Comparison of ENCODE assay signal across 18 cellular contexts in genomic region chr1:155947292-155947691, GRCh38. TPM values are rescaled to one million over a fixed set of nuclear protein-coding genes. Genes with fewer than 3 reads are reported as not detected.
DNase-seq lines count a peak whose midpoint lies in the region; ATAC-seq, FAIRE-seq and TF ChIP-seq lines count a peak whose summit lies in the region.
"Had no signal": no experiment of that assay in that cellular context is flagged by ENCODE, and none has a peak within 500 bp of the region (broad histone marks: within the 10 kb centered on the region; RNA-seq: fewer than 3 reads in every experiment).

No MANE protein-coding gene starts in this region.

- DNase-seq in CD14-positive monocyte (ENCODE audit: low spot score): no peak
- DNase-seq in GM12892 (ENCODE audit: insufficient read length): peak; percentile 2
- no peak for DNase-seq in activated T-helper 1 cell treated with anti-CD3 and anti-CD28 coated beads, Interleukin-12 subunit alpha, Interleukin-12 subunit beta, Interleukin-2, Interleukin-4 antibody, amounts not matched to agents 30 ng/mL and 10 ng/mL and 1 ng/mL, durations not matched to agents 14 hours and 24 hours and 36 hours (ENCODE audit: low spot score)
- DNase-seq in natural killer cell: no peak
- DNase-seq in NOMO-1 treated with DMSO at 0.1 percent for 48 hours (lab: John Stamatoyannopoulos, UW; ENCODE audit: unreplicated experiment): no peak
- DNase-seq in NCI-H2171 (lab: John Stamatoyannopoulos, UW): no peak
- no peak for DNase-seq in DMS 273 (lab: John Stamatoyannopoulos, UW; ENCODE audit: unreplicated experiment)
- DNase-seq: amygdala, colonic mucosa, heart left ventricle, NCI-H510A had no signal

- no peak overlapping the region for H3K4me3 Mint-ChIP-seq in CD14-positive monocyte
- H3K4me3 Mint-ChIP-seq in activated T-helper 1 cell treated with anti-CD3 and anti-CD28 coated beads, Interleukin-12 subunit alpha, Interleukin-12 subunit beta, Interleukin-2, Interleukin-4 antibody, amounts not matched to agents 30 ng/mL and 10 ng/mL and 1 ng/mL, durations not matched to agents 14 hours and 24 hours and 36 hours: peak overlapping the region; percentile 59
- H3K4me3 Mint-ChIP-seq in natural killer cell: no peak overlapping the region

- H3K9me3 Mint-ChIP-seq in CD14-positive monocyte (peaks cover 0 to 3% (median 0%) of the 10 kb centered on the region in 7 donors), natural killer cell (no peaks in the 10 kb centered on the region)
- H3K9me3 Mint-ChIP-seq in activated T-helper 1 cell treated with anti-CD3 and anti-CD28 coated beads, Interleukin-12 subunit alpha, Interleukin-12 subunit beta, Interleukin-2, Interleukin-4 antibody, amounts not matched to agents 30 ng/mL and 10 ng/mL and 1 ng/mL, durations not matched to agents 14 hours and 24 hours and 36 hours: no peaks in the 10 kb centered on the region
- H3K9me3 Mint-ChIP-seq: GM23338 had no signal

- FAIRE-seq in GM12892 (lab: Jason Lieb, UNC): no peak
- FAIRE-seq: G401.6, K562, urothelium cell line had no signal

- intact Hi-C loops in CD14-positive monocyte (cut with micrococcal nuclease) (loop anchor here in 1 of 2 donors (2.0 kb wide), 1 partner anchor 14 kb away; no protein-coding TSS in a partner anchor), natural killer cell (cut with micrococcal nuclease) (no loop called here)
- intact Hi-C loops in activated T-helper 1 cell treated with anti-CD3 and anti-CD28 coated beads, Interleukin-12 subunit alpha, Interleukin-12 subunit beta, Interleukin-2, Interleukin-4 antibody, amounts not matched to agents 30 ng/mL and 10 ng/mL and 1 ng/mL, durations not matched to agents 14 hours and 24 hours and 36 hours (cut with micrococcal nuclease): no loop called here

- peaks cover 0 to 2% (median 0%) of the 10 kb centered on the region in 3 donors for H3K27me3 Mint-ChIP-seq in CD14-positive monocyte (ENCODE audit: low read depth in 3 of 3)
- H3K27me3 Mint-ChIP-seq in activated T-helper 1 cell treated with anti-CD3 and anti-CD28 coated beads, Interleukin-12 subunit alpha, Interleukin-12 subunit beta, Interleukin-2, Interleukin-4 antibody, amounts not matched to agents 30 ng/mL and 10 ng/mL and 1 ng/mL, durations not matched to agents 14 hours and 24 hours and 36 hours (ENCODE audit: insufficient read depth): no peaks in the 10 kb centered on the region
- no peaks in the 10 kb centered on the region for H3K27me3 Mint-ChIP-seq in natural killer cell (ENCODE audit: low read depth in 2 of 2)

- no peak for TF ChIP-seq CTCF in CD14-positive monocyte (IDR thresholded peaks at IDR 0.05)
- no peak for TF ChIP-seq CTCF in natural killer cell (IDR thresholded peaks at IDR 0.05)

- H3K36me3 Mint-ChIP-seq in CD14-positive monocyte: peaks cover 66 to 85% of the 10 kb centered on the region in 2 donors
- H3K36me3 Mint-ChIP-seq in activated T-helper 1 cell treated with anti-CD3 and anti-CD28 coated beads, Interleukin-12 subunit alpha, Interleukin-12 subunit beta, Interleukin-2, Interleukin-4 antibody, amounts not matched to agents 30 ng/mL and 10 ng/mL and 1 ng/mL, durations not matched to agents 14 hours and 24 hours and 36 hours (ENCODE audit: low read depth): peaks cover 49% of the 10 kb centered on the region
- peaks cover 8% of the 10 kb centered on the region for H3K36me3 Mint-ChIP-seq in natural killer cell

- H3K4me1 Mint-ChIP-seq in CD14-positive monocyte: peaks cover 66% of the 10 kb centered on the region
- H3K4me1 Mint-ChIP-seq in activated T-helper 1 cell treated with anti-CD3 and anti-CD28 coated beads, Interleukin-12 subunit alpha, Interleukin-12 subunit beta, Interleukin-2, Interleukin-4 antibody, amounts not matched to agents 30 ng/mL and 10 ng/mL and 1 ng/mL, durations not matched to agents 14 hours and 24 hours and 36 hours (ENCODE audit: low read depth): peaks cover 34% of the 10 kb centered on the region
- H3K4me1 Mint-ChIP-seq in natural killer cell: peaks cover 15 to 27% of the 10 kb centered on the region in 2 donors

- peak overlapping the region; percentile 85 to 97 (median 94) for H3K27ac Mint-ChIP-seq in CD14-positive monocyte
- peak overlapping the region; percentile 86 for H3K27ac Mint-ChIP-seq in activated T-helper 1 cell treated with anti-CD3 and anti-CD28 coated beads, Interleukin-12 subunit alpha, Interleukin-12 subunit beta, Interleukin-2, Interleukin-4 antibody, amounts not matched to agents 30 ng/mL and 10 ng/mL and 1 ng/mL, durations not matched to agents 14 hours and 24 hours and 36 hours
- H3K27ac Mint-ChIP-seq in natural killer cell: peak overlapping the region; percentile 91 to 98

- ATAC-seq in natural killer cell: no peak
- ATAC-seq: GM23338, heart left ventricle, K562 had no signal

- no peak for TF ChIP-seq POLR2A in GM12892 (IDR thresholded peaks at IDR 0.05; ENCODE audit: low read depth, low read length)

RNA-seq across cellular contexts. Expression of gene RXFP4, which starts 5.9 kb away (rescaled TPM):
- polyA plus RNA-seq in CD14-positive monocyte: not detected
- 0.36 TPM for polyA plus RNA-seq in GM12892 (2012; ENCODE audit: missing spikeins)
- 0.16 TPM in 1 of 2 replicates, not detected in the other for total RNA-seq in activated T-helper 1 cell treated with anti-CD3 and anti-CD28 coated beads, Interleukin-12 subunit alpha, Interleukin-12 subunit beta, Interleukin-2, Interleukin-4 antibody, amounts not matched to agents 30 ng/mL and 10 ng/mL and 1 ng/mL, durations not matched to agents 14 hours and 24 hours and 36 hours
- not detected for total RNA-seq in natural killer cell
- total RNA-seq: esophagus muscularis mucosa, GM23338, heart left ventricle, myocyte, RPMI7951 had no signal
- polyA plus RNA-seq: GM23338, K562 had no signal

RNA-seq across cellular contexts. Expression of gene KHDC4, which starts 13.1 kb away (rescaled TPM):
- polyA plus RNA-seq in CD14-positive monocyte: 1 to 10 TPM; 3.4 to 3.5 TPM
- polyA plus RNA-seq in GM12892 (2012; ENCODE audit: missing spikeins): 46.2 TPM
- total RNA-seq in activated T-helper 1 cell treated with anti-CD3 and anti-CD28 coated beads, Interleukin-12 subunit alpha, Interleukin-12 subunit beta, Interleukin-2, Interleukin-4 antibody, amounts not matched to agents 30 ng/mL and 10 ng/mL and 1 ng/mL, durations not matched to agents 14 hours and 24 hours and 36 hours: 80.1 and 81.8 TPM in 2 replicates
- 100 to 1,000 TPM in 1 of 3 donors, 10 to 100 TPM in 2; 61.9 to 101 (median 85.9) TPM for total RNA-seq in natural killer cell

RNA-seq across cellular contexts. Expression of gene ARHGEF2, which starts 31.1 kb away (rescaled TPM):
- polyA plus RNA-seq in CD14-positive monocyte: 10 to 100 TPM; 15.4 to 18.6 TPM
- polyA plus RNA-seq in GM12892 (2012; ENCODE audit: missing spikeins): 57.6 TPM
- 221 and 222 TPM in 2 replicates for total RNA-seq in activated T-helper 1 cell treated with anti-CD3 and anti-CD28 coated beads, Interleukin-12 subunit alpha, Interleukin-12 subunit beta, Interleukin-2, Interleukin-4 antibody, amounts not matched to agents 30 ng/mL and 10 ng/mL and 1 ng/mL, durations not matched to agents 14 hours and 24 hours and 36 hours
- total RNA-seq in natural killer cell: 100 to 1,000 TPM; 143 to 200 (median 147) TPM

RNA-seq across cellular contexts. Expression of gene RIT1, which starts 36.1 kb away (rescaled TPM):
- 10 to 100 TPM; 57.2 to 69.6 TPM for polyA plus RNA-seq in CD14-positive monocyte
- polyA plus RNA-seq in GM12892 (2012; ENCODE audit: missing spikeins): 19.8 TPM
- total RNA-seq in activated T-helper 1 cell treated with anti-CD3 and anti-CD28 coated beads, Interleukin-12 subunit alpha, Interleukin-12 subunit beta, Interleukin-2, Interleukin-4 antibody, amounts not matched to agents 30 ng/mL and 10 ng/mL and 1 ng/mL, durations not matched to agents 14 hours and 24 hours and 36 hours: 20.2 and 22.3 TPM in 2 replicates
- 10 to 100 TPM; 79.1 to 86.1 (median 79.2) TPM for total RNA-seq in natural killer cell
